In genomic region chr9:122370303-122370702, GRCh38 we compare ENCODE assay signal across 8 cellular contexts. TPM values are rescaled to one million over a fixed set of nuclear protein-coding genes. Genes with fewer than 3 reads are reported as not detected.
DNase-seq lines count a peak whose midpoint lies in the region; ATAC-seq, FAIRE-seq and TF ChIP-seq lines count a peak whose summit lies in the region.

No MANE protein-coding gene starts in this region.

- in situ Hi-C loops in GM12878 (cut with MboI) = no loop called here

- CTCF ChIA-PET in GM12878 (lab: Yijun Ruan, JAX) = no interaction called here
- CTCF ChIA-PET in naive thymus-derived CD4-positive, alpha-beta T cell (lab: Charles Lee) = no interaction called here
- CTCF ChIA-PET in activated CD4-positive, alpha-beta memory T cell treated with anti-CD3 and anti-CD28 coated beads, Interleukin-2, amount 10 ng/mL, durations not matched to agents 7 days and 5 days (lab: Charles Lee) = interaction anchor here (1.2 kb wide), 1 partner anchor 271 kb away, joined by 3 read pairs; no protein-coding TSS in a partner anchor

- no TSS peak for BruUV-seq in GM12878 (replicated peaks; lab: Mats Ljungman, UMichigan)

- intact Hi-C loops in GM12878 (cut with micrococcal nuclease; ENCODE audit: unreplicated experiment) = no loop called here
- intact Hi-C loops in naive thymus-derived CD4-positive, alpha-beta T cell (cut with micrococcal nuclease) = no loop called here

- H3K4me3 ChIP-seq in GM12878 = peak overlapping the region; percentile 52; the same call in 1 of the 2 replicates
- no peak overlapping the region for H3K4me3 ChIP-seq in naive thymus-derived CD4-positive, alpha-beta T cell (ENCODE audit: low read length)

- TF ChIP-seq POLR2A in GM12878 (IDR thresholded peaks at IDR 0.05; ENCODE audit: low read depth, low read length) = no peak

- no peaks in the 10 kb centered on the region for H3K27me3 ChIP-seq in GM12878 (replicated peaks in 1 of 2; ENCODE audit: control insufficient read depth in 2 of 2, insufficient read depth in 2 of 2, low read length in 1 of 2)
- H3K27me3 ChIP-seq in naive thymus-derived CD4-positive, alpha-beta T cell (ENCODE audit: control insufficient read depth in 2 of 2, insufficient read depth in 2 of 2, low read length in 2 of 2) = peaks cover 0 to 2% of the 10 kb centered on the region in 2 donors

- H3K27ac Mint-ChIP-seq in naive thymus-derived CD4-positive, alpha-beta T cell = no peak overlapping the region
- no peak overlapping the region for H3K27ac Mint-ChIP-seq in activated CD4-positive, alpha-beta memory T cell treated with anti-CD3 and anti-CD28 coated beads, Interleukin-2, amount 10 ng/mL, durations not matched to agents 7 days and 5 days

- peak; percentile 56 for FAIRE-seq in GM12878 (lab: Jason Lieb, UNC)

- H3K79me2 ChIP-seq in GM12878 (ENCODE audit: control insufficient read depth, insufficient read depth, low read length) = no peaks in the 10 kb centered on the region

- SMC1A ChIA-PET in GM12878 (lab: Charles Lee; ENCODE audit: uncharacterized antibody, unreplicated experiment) = no interaction called here

- H3K27me3 Mint-ChIP-seq in naive thymus-derived CD4-positive, alpha-beta T cell = peaks cover 21 to 34% (median 24%) of the 10 kb centered on the region in 5 donors
- H3K27me3 Mint-ChIP-seq in activated CD4-positive, alpha-beta memory T cell treated with anti-CD3 and anti-CD28 coated beads, Interleukin-2, amount 10 ng/mL, durations not matched to agents 7 days and 5 days = peaks cover 23% of the 10 kb centered on the region

- H3K27ac ChIP-seq in GM12878 (ENCODE audit: control insufficient read depth, insufficient read depth) = no peak overlapping the region
- H3K27ac ChIP-seq in naive thymus-derived CD4-positive, alpha-beta T cell (ENCODE audit: low read depth, low read length) = no peak overlapping the region

- ATAC-seq in GM18868 (IDR thresholded peaks at IDR 0.05; ENCODE audit: unreplicated experiment) (peak; percentile 41), HG03378 (IDR thresholded peaks at IDR 0.05; ENCODE audit: unreplicated experiment) (peak; percentile 28), GM12878 (peak; percentile 68), HG03469 (IDR thresholded peaks at IDR 0.05; ENCODE audit: unreplicated experiment) (no peak)
- ATAC-seq in naive thymus-derived CD4-positive, alpha-beta T cell = peak; percentile 61

- peak overlapping the region; percentile 80 for H2AFZ ChIP-seq in GM12878 (ENCODE audit: control insufficient read depth, low read depth, low read length)

- no peaks in the 10 kb centered on the region for H4K20me1 ChIP-seq in GM12878 (ENCODE audit: control insufficient read depth, insufficient read depth)

- H3K9me3 ChIP-seq in GM12878 (replicated peaks; ENCODE audit: control insufficient read depth, insufficient read depth, low read length) = no peaks in the 10 kb centered on the region; the same call in 2 of the 3 replicates
- H3K9me3 ChIP-seq in naive thymus-derived CD4-positive, alpha-beta T cell (ENCODE audit: control insufficient read depth in 2 of 3, low read length in 3 of 3) = no peaks in the 10 kb centered on the region

- POLR2A ChIA-PET in GM12878 (lab: Charles Lee) = no interaction called here
- POLR2A ChIA-PET in naive thymus-derived CD4-positive, alpha-beta T cell (lab: Charles Lee) = no interaction called here
- POLR2A ChIA-PET in activated CD4-positive, alpha-beta memory T cell treated with anti-CD3 and anti-CD28 coated beads, Interleukin-2, amount 10 ng/mL, durations not matched to agents 7 days and 5 days (lab: Charles Lee) = no interaction called here

- no peak for TF ChIP-seq RAD21 in GM12878 (IDR thresholded peaks at IDR 0.05; ENCODE audit: insufficient read depth, low read depth, low read length)

- peak overlapping the region; percentile 50; the same call in 1 of the 2 replicates for H3K9ac ChIP-seq in GM12878 (ENCODE audit: control insufficient read depth, insufficient read depth, low read length)

- H3K4me3 Mint-ChIP-seq in naive thymus-derived CD4-positive, alpha-beta T cell = peak overlapping the region in 7 of 10 donors; percentile 27 to 79 (median 70)
- no peak overlapping the region for H3K4me3 Mint-ChIP-seq in activated CD4-positive, alpha-beta memory T cell treated with anti-CD3 and anti-CD28 coated beads, Interleukin-2, amount 10 ng/mL, durations not matched to agents 7 days and 5 days

- peaks cover 0 to 4% (median 0%) of the 10 kb centered on the region in 11 donors for H3K9me3 Mint-ChIP-seq in naive thymus-derived CD4-positive, alpha-beta T cell
- H3K9me3 Mint-ChIP-seq in activated CD4-positive, alpha-beta memory T cell treated with anti-CD3 and anti-CD28 coated beads, Interleukin-2, amount 10 ng/mL, durations not matched to agents 7 days and 5 days = no peaks in the 10 kb centered on the region

- RAD21 ChIA-PET in GM12878 (lab: Charles Lee; ENCODE audit: unreplicated experiment) = no interaction called here

- no peak for DNase-seq in GM12878 (ENCODE audit: low read depth, low spot score)
- no peak for DNase-seq in naive thymus-derived CD4-positive, alpha-beta T cell
- DNase-seq in NCI-H69 (lab: John Stamatoyannopoulos, UW) = no peak
- no peak for DNase-seq in NCI-H146 (lab: John Stamatoyannopoulos, UW)
- DNase-seq in activated CD4-positive, alpha-beta memory T cell treated with anti-CD3 and anti-CD28 coated beads, Interleukin-2, amount 10 ng/mL, durations not matched to agents 7 days and 5 days = no peak

- peaks cover 0 to 14% (median 10%) of the 10 kb centered on the region in 7 donors for H3K4me1 Mint-ChIP-seq in naive thymus-derived CD4-positive, alpha-beta T cell
- H3K4me1 Mint-ChIP-seq in activated CD4-positive, alpha-beta memory T cell treated with anti-CD3 and anti-CD28 coated beads, Interleukin-2, amount 10 ng/mL, durations not matched to agents 7 days and 5 days = peaks cover 6% of the 10 kb centered on the region

- no peaks in the 10 kb centered on the region for H3K36me3 Mint-ChIP-seq in naive thymus-derived CD4-positive, alpha-beta T cell
- no peaks in the 10 kb centered on the region for H3K36me3 Mint-ChIP-seq in activated CD4-positive, alpha-beta memory T cell treated with anti-CD3 and anti-CD28 coated beads, Interleukin-2, amount 10 ng/mL, durations not matched to agents 7 days and 5 days (ENCODE audit: low read depth)

- H3K4me1 ChIP-seq in GM12878 (ENCODE audit: control insufficient read depth, insufficient read depth, low read length) = peaks cover 23% of the 10 kb centered on the region
- peaks cover 0 to 5% of the 10 kb centered on the region in 2 donors for H3K4me1 ChIP-seq in naive thymus-derived CD4-positive, alpha-beta T cell (ENCODE audit: control insufficient read depth in 2 of 2, insufficient read depth in 2 of 2, low read length in 2 of 2)

- WGBS in GM12878 (ENCODE audit: insufficient coverage, insufficient replicate concordance, low lambda C conversion rate, missing lambda C conversion rate) = 7% methylated on average over 5 of the region's 5 CpGs

- TF ChIP-seq CTCF in GM12878 (IDR thresholded peaks at IDR 0.05 in 2 of 3, conservative IDR thresholded peaks at IDR 0.05 in 1 of 3; ENCODE audit: control insufficient read depth in 2 of 3, extremely low read depth in 1 of 3, insufficient read depth in 1 of 3, low read depth in 3 of 3, low read length in 3 of 3) = no peak

- peak overlapping the region; percentile 90 for H3K4me2 ChIP-seq in GM12878 (ENCODE audit: control insufficient read depth, insufficient read depth)

- no peaks in the 10 kb centered on the region for H3K36me3 ChIP-seq in GM12878 (ENCODE audit: control insufficient read depth in 2 of 2, insufficient read depth in 2 of 2, low read length in 1 of 2)
- H3K36me3 ChIP-seq in naive thymus-derived CD4-positive, alpha-beta T cell (ENCODE audit: control insufficient read depth in 2 of 3, insufficient read depth in 3 of 3, low read length in 3 of 3) = no peaks in the 10 kb centered on the region

- TF ChIP-seq EP300 in GM12878 (IDR thresholded peaks at IDR 0.05; ENCODE audit: borderline replicate concordance in 1 of 2, control insufficient read depth in 1 of 2, low read depth in 2 of 2, low read length in 2 of 2) = no peak

TF ChIP-seq in GM12878, 131 proteins besides CTCF, POLR2A, EP300 and RAD21 (continues in another document):
- TF ChIP-seq BMI1 (IDR thresholded peaks at IDR 0.05; ENCODE audit: borderline replicate concordance) (no peak), RBBP5 (conservative IDR thresholded peaks at IDR 0.05) (no peak), MLLT1 (IDR thresholded peaks at IDR 0.05) (no peak)

RNA-seq across cellular contexts. Expression of gene PTGS1, which starts 0.5 kb away (rescaled TPM):
- total RNA-seq in GM12878 (2013; cell fraction: nucleolus; rRNA removed) = 2.3 and 3.1 TPM in 2 replicates
- total RNA-seq in GM12878 (2014; rRNA removed) (0.98 and 1.3 TPM in 2 replicates), GM12878 (2014; rRNA removed; fragmentation: Illumina TruSeq; extraction: Trizol) (0.69 and 0.72 TPM in 2 replicates), GM12878 (2021) (1.2 TPM in 2 replicates)
- 1.5 TPM for polyA plus RNA-seq in GM12878 (2011; ENCODE audit: low read depth)
- polyA plus RNA-seq in GM12878 (2011; rRNA removed) (2.1 and 2.8 TPM in 2 replicates), GM12878 (2014; fragmentation: Illumina TruSeq; extraction: Trizol) (0.78 and 0.84 TPM in 2 replicates), GM12878 (2014; fragmentation: Nextera tagmentation; extraction: Ambion mirVana) (1 to 10 TPM in 1 of 2 experiments, under 1 TPM in 1; 0.60 to 1.1 TPM), GM12878 (2014; rRNA removed) (1.1 and 1.4 TPM in 2 replicates), GM12878 (2016; fragmentation: Nextera tagmentation; extraction: Ambion mirVana) (under 1 TPM; 0.16 to 0.48 TPM)
- polyA plus RNA-seq in GM12878 (2011; cell fraction: cytosol; rRNA removed) = 3.0 and 3.2 TPM in 2 replicates
- 2.8 and 4.0 TPM in 2 replicates for polyA plus RNA-seq in GM12878 (2011; cell fraction: nucleus; rRNA removed)
- polyA plus RNA-seq in GM12878 (2012) = 1.4 and 1.6 TPM in 2 replicates
- 1.4 and 2.4 TPM in 2 replicates for polyA minus RNA-seq in GM12878 (2011; rRNA and poly(A)+ RNA removed)
- polyA minus RNA-seq in GM12878 (2011; cell fraction: cytosol; rRNA and poly(A)+ RNA removed) = 0.62 and 1.3 TPM in 2 replicates
- polyA minus RNA-seq in GM12878 (2011; cell fraction: nucleus; rRNA and poly(A)+ RNA removed) = 0.77 and 0.85 TPM in 2 replicates
- total RNA-seq in naive thymus-derived CD4-positive, alpha-beta T cell = 1 to 10 TPM in 2 of 5 experiments, under 1 TPM in 3; 0.41 to 7.0 (median 0.67) TPM
- under 1 TPM in 1 of 2 donors, not detected in 1; 0.44 TPM for polyA plus RNA-seq in naive thymus-derived CD4-positive, alpha-beta T cell
- under 1 TPM; 0.08 to 0.20 TPM for total RNA-seq in activated CD4-positive, alpha-beta memory T cell treated with anti-CD3 and anti-CD28 coated beads, Interleukin-2, amount 10 ng/mL, durations not matched to agents 7 days and 5 days
